Comparison of ENCODE assay signal across 13 cellular contexts in the genomic region with DNA sequence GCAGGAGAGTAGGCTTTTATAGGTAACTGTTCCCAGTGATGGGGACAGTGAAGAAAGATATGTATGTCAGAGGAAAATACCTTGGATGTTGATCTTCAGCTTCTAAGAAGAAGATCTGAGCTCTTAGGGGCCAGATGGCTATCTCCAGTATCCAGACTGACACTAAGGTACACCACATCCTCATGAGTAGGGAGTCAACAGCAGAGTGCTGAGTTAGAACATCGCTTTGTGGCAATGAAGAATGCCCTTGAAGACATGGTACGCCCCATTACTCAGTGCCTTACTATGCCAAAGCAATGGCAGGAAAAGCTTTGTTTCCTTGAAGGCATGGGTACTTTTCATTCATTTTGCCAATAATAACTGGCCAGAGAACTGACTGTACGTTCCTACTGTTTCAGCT.
"Had no signal": no experiment of that assay in that cellular context is flagged by ENCODE, and none has a peak within 500 bp of the region (broad histone marks: within the 10 kb centered on the region; RNA-seq: fewer than 3 reads in every experiment).

No MANE protein-coding gene starts in this region.

- FAIRE-seq: endometrium had no signal

- H3K27ac ChIP-seq: ascending aorta, esophagus squamous epithelium, parathyroid adenoma, tibial artery, uterus had no signal

- ATAC-seq: activated CD4-positive, CD25-positive, alpha-beta regulatory T cell treated with anti-CD3 and anti-CD28 coated beads, Interleukin-2, amount 50 U/mL, for 24 hours; left lobe of liver; stimulated activated naive B cell treated with anti-CD40 and anti-IgM and Interleukin-4, amounts not matched to agents 10 μg/mL and 1 μg/mL and 100 μg/mL, for 72 hours had no signal

- DNase-seq: activated naive CD4-positive, alpha-beta T cell treated with anti-CD3 and anti-CD28 coated beads for 36 hours; activated T-cell treated with anti-CD3 and anti-CD28 coated beads, Interleukin-2, amount 50 U/mL, for 1 hour; esophagus squamous epithelium; naive B cell; retina; stimulated activated naive B cell treated with anti-CD40 and anti-IgM and Interleukin-4, amounts not matched to agents 10 μg/mL and 1 μg/mL and 100 μg/mL, for 72 hours; tibial artery; uterus had no signal
